Comparison of ENCODE assay signal across 1 cellular context in genomic region chr16:68009157-68009735, GRCh38.
TF ChIP-seq lines count a peak whose summit lies in the region.

No MANE protein-coding gene starts in this region.

TF ChIP-seq in WTC11, 78 proteins besides CTCF, POLR2A, EP300 and RAD21 (continued from another document):
- TF ChIP-seq, protein P1, sequence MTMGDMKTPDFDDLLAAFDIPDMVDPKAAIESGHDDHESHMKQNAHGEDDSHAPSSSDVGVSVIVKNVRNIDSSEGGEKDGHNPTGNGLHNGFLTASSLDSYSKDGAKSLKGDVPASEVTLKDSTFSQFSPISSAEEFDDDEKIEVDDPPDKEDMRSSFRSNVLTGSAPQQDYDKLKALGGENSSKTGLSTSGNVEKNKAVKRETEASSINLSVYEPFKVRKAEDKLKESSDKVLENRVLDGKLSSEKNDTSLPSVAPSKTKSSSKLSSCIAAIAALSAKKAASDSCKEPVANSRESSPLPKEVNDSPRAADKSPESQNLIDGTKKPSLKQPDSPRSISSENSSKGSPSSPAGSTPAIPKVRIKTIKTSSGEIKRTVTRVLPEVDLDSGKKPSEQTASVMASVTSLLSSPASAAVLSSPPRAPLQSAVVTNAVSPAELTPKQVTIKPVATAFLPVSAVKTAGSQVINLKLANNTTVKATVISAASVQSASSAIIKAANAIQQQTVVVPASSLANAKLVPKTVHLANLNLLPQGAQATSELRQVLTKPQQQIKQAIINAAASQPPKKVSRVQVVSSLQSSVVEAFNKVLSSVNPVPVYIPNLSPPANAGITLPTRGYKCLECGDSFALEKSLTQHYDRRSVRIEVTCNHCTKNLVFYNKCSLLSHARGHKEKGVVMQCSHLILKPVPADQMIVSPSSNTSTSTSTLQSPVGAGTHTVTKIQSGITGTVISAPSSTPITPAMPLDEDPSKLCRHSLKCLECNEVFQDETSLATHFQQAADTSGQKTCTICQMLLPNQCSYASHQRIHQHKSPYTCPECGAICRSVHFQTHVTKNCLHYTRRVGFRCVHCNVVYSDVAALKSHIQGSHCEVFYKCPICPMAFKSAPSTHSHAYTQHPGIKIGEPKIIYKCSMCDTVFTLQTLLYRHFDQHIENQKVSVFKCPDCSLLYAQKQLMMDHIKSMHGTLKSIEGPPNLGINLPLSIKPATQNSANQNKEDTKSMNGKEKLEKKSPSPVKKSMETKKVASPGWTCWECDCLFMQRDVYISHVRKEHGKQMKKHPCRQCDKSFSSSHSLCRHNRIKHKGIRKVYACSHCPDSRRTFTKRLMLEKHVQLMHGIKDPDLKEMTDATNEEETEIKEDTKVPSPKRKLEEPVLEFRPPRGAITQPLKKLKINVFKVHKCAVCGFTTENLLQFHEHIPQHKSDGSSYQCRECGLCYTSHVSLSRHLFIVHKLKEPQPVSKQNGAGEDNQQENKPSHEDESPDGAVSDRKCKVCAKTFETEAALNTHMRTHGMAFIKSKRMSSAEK (CRISPR knock-in tag; IDR thresholded peaks at IDR 0.05; ENCODE audit: borderline replicate concordance) = no peak
- TF ChIP-seq, protein P2, sequence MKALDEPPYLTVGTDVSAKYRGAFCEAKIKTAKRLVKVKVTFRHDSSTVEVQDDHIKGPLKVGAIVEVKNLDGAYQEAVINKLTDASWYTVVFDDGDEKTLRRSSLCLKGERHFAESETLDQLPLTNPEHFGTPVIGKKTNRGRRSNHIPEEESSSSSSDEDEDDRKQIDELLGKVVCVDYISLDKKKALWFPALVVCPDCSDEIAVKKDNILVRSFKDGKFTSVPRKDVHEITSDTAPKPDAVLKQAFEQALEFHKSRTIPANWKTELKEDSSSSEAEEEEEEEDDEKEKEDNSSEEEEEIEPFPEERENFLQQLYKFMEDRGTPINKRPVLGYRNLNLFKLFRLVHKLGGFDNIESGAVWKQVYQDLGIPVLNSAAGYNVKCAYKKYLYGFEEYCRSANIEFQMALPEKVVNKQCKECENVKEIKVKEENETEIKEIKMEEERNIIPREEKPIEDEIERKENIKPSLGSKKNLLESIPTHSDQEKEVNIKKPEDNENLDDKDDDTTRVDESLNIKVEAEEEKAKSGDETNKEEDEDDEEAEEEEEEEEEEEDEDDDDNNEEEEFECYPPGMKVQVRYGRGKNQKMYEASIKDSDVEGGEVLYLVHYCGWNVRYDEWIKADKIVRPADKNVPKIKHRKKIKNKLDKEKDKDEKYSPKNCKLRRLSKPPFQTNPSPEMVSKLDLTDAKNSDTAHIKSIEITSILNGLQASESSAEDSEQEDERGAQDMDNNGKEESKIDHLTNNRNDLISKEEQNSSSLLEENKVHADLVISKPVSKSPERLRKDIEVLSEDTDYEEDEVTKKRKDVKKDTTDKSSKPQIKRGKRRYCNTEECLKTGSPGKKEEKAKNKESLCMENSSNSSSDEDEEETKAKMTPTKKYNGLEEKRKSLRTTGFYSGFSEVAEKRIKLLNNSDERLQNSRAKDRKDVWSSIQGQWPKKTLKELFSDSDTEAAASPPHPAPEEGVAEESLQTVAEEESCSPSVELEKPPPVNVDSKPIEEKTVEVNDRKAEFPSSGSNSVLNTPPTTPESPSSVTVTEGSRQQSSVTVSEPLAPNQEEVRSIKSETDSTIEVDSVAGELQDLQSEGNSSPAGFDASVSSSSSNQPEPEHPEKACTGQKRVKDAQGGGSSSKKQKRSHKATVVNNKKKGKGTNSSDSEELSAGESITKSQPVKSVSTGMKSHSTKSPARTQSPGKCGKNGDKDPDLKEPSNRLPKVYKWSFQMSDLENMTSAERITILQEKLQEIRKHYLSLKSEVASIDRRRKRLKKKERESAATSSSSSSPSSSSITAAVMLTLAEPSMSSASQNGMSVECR (CRISPR knock-in tag; IDR thresholded peaks at IDR 0.05; ENCODE audit: borderline replicate concordance) = no peak
- TF ChIP-seq CREM (CRISPR knock-in tag; IDR thresholded peaks at IDR 0.05) (no peak), ZNF416 (CRISPR knock-in tag; IDR thresholded peaks at IDR 0.05) (no peak)
